8 cellular contexts compared by ENCODE assay signal in the genomic region with DNA sequence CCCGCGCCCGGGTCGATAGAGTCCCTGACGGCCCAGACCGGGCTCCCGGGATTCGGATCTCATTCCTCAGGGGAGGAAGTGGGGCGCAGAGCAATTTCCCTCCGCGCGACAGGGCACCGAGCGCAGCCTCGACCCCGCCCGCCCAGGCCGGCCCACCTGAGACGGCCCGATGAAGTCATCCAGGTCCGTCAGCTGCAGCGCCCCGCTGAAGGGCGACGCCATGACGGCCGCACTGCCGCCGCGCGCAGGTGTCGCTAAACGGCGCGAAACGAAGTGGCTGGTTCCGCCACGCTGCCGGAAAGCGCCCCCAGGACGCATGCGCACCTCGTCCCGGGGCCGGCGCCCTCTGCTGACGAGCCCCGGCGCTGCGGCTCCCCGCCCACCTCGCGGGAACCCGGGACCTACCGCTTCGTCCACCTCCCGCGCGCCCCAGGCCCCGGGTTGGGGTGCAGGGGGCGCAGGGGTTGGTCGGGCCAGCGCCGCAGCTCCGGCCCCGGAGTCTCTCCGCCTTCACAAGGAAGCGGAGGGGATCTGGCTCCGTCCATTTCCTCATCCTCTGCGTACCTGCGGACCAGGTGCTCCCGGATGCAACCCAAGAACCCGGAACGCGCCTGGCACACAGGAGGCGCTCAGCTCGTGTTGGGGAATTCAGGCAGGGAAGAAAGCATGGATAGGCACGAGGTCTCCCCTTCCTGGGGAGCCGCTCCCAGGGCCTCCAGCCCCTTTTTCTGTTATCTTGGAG.
A peak's percentile ranks its signal among the peaks of the same experiment; 100 is the strongest.
DNase-seq lines count a peak whose midpoint lies in the region; ATAC-seq and TF ChIP-seq lines count a peak whose summit lies in the region.

Gene CIAO3 (minus strand): TSS at position 234 of the 742 bp plus-strand sequence. CDS start 12 bp downstream, at position 222.

- in situ Hi-C loops in T47D (cut with HindIII; ENCODE audit: low pct_unique_long_range_greater_than_20kb, low sequenced_read_pairs): no loop called here

- ATAC-seq in HG03039 (IDR thresholded peaks at IDR 0.05; ENCODE audit: unreplicated experiment): peak; percentile 63

- DNase-seq in NCI-H187 (lab: John Stamatoyannopoulos, UW) (peak; percentile 91 to 95), NCI-H187 treated with DMSO at 0.1 percent for 48 hours (lab: John Stamatoyannopoulos, UW) (no peak), NCI-H2171 treated with DMSO at 0.1 percent for 48 hours (lab: John Stamatoyannopoulos, UW) (peak; percentile 85), T47D (ENCODE audit: low read depth in 1 of 2, low spot score in 1 of 2) (peak; percentile 92 to 95), iPS-NIHi7 (ENCODE audit: extremely low spot score) (peak; percentile 96), smooth muscle cell of the brain vasculature (ENCODE audit: low read depth, low spot score) (peak; percentile 69)

- peak within 1 kb of the TSS; percentile 82 for H3K27ac ChIP-seq in VCaP

- TF ChIP-seq CTCF in VCaP (conservative IDR thresholded peaks at IDR 0.05): peak; percentile 85
